7 cellular contexts compared by ENCODE assay signal in the genomic region with DNA sequence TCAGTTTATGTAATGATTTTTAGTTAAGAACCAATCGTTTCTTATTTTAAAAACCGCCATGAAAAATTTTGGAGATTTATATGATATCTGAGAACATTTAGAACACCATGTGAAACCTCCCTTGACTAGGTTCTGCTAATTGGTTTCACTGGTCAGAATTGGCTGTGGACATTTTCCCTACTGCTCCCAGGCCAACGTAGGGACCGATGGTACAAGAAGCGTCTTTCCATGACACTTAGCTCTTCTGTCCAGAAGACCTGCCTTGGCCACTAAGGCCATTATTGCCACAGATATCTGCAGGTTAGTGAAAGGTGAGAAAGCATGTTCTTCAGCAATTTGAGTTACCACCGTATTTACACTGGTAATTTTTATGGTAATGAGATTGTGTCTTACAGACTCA.
"Had no signal": no experiment of that assay in that cellular context is flagged by ENCODE, and none has a peak within 500 bp of the region (broad histone marks: within the 10 kb centered on the region; RNA-seq: fewer than 3 reads in every experiment).

No MANE protein-coding gene starts in this region.

- DNase-seq: IMR-90, KBM-7, KG1 had no signal

- ATAC-seq: HepG2, K562 had no signal

- H3K27ac ChIP-seq: HL-60, KMS-11 had no signal

- H3K4me3 ChIP-seq: K562 had no signal
